In the genomic region with DNA sequence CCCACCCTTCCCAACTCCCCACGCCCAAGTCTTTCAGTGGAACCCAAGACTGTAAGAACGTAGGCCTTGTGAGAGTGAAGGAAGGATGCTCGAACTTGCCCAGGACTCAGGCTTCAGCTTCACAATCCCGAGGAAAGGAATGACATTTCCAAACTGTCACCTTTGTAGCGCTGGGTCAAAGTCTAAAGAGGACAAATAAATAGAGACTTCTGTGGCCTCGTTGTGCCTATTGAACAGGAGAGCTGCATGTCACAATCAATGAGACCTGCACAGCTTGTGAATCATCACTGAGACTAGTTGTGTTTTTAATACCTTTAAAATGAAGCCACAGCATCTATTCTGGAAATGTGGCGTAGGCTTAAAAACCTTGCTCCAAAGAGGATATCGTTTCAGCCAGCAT, we compare ENCODE assay signal across 16 cellular contexts.
DNase-seq lines count a peak whose midpoint lies in the region; ATAC-seq and TF ChIP-seq lines count a peak whose summit lies in the region.
"Had no signal": no experiment of that assay in that cellular context is flagged by ENCODE, and none has a peak within 500 bp of the region (broad histone marks: within the 10 kb centered on the region; RNA-seq: fewer than 3 reads in every experiment).

No MANE protein-coding gene starts in this region.

- 38% methylated on average over 8 of the region's 8 CpGs for WGBS in right lobe of liver (ENCODE audit: insufficient coverage, low coverage, low lambda C conversion rate, missing lambda C conversion rate)

- DNase-seq in HuH-7 (ENCODE audit: low spot score) (peak; percentile 59), epithelial cell of esophagus (ENCODE audit: low read depth) (peak; percentile 3), right lobe of liver (peak in 1 of 3 donors; percentile 76), progenitor cell of endocrine pancreas (ENCODE audit: low spot score, unreplicated experiment) (no peak), SHP77 (lab: John Stamatoyannopoulos, UW) (no peak), NCI-H446 treated with DMSO at 0.1 percent for 48 hours (lab: John Stamatoyannopoulos, UW) (no peak), colonic mucosa (no peak)
- DNase-seq: 8988T; AML-193; Calu3; CD4-positive, CD25-positive, alpha-beta regulatory T cell; DMS79; H7 had no signal

- no peaks in the 10 kb centered on the region for H3K36me3 Mint-ChIP-seq in progenitor cell of endocrine pancreas (ENCODE audit: insufficient read depth)

- H3K27ac ChIP-seq in right lobe of liver = peak overlapping the region; percentile 34 to 56 (median 49)
- H3K27ac ChIP-seq in colonic mucosa = no peak overlapping the region
- H3K27ac ChIP-seq: BLaER1 treated with 17β-estradiol and CSF1 and Interleukin-3, amounts not matched to agents 10 nM and 100 nM had no signal

- H3K4me3 Mint-ChIP-seq in progenitor cell of endocrine pancreas (ENCODE audit: low read depth) = no peak overlapping the region
- H3K4me3 Mint-ChIP-seq: CD4-positive, CD25-positive, alpha-beta regulatory T cell; GM23338 had no signal

- H3K9ac ChIP-seq in colonic mucosa (ENCODE audit: low read depth in 2 of 2, low read length in 2 of 2) = no peak overlapping the region
- H3K9ac ChIP-seq: BLaER1 treated with 17β-estradiol and CSF1 and Interleukin-3, amounts not matched to agents 10 nM and 100 nM had no signal

- ATAC-seq in right lobe of liver (peak; percentile 83 to 92 (median 90)), GM19023 (IDR thresholded peaks at IDR 0.05; ENCODE audit: unreplicated experiment) (no peak)
- ATAC-seq: GM23338 had no signal

- intact Hi-C loops in right lobe of liver (cut with DNase I) = no loop called here
- intact Hi-C loops in colonic mucosa (cut with DNase I) = no loop called here

- peaks cover 0 to 33% (median 12%) of the 10 kb centered on the region in 4 donors for H3K4me1 ChIP-seq in right lobe of liver
- no peaks in the 10 kb centered on the region for H3K4me1 ChIP-seq in colonic mucosa

- no peak overlapping the region for H3K4me3 ChIP-seq in epithelial cell of esophagus (ENCODE audit: low read length)
- no peak overlapping the region for H3K4me3 ChIP-seq in right lobe of liver
- H3K4me3 ChIP-seq in colonic mucosa = no peak overlapping the region
- H3K4me3 ChIP-seq: BLaER1 treated with 17β-estradiol and CSF1 and Interleukin-3, amounts not matched to agents 10 nM and 100 nM; GM23338 had no signal

- H3K9me3 ChIP-seq in right lobe of liver (no peaks in the 10 kb centered on the region), colonic mucosa (no peaks in the 10 kb centered on the region)
- H3K9me3 ChIP-seq: BLaER1 treated with 17β-estradiol and CSF1 and Interleukin-3, amounts not matched to agents 10 nM and 100 nM had no signal

- H3K9me3 Mint-ChIP-seq in progenitor cell of endocrine pancreas (ENCODE audit: low read depth) = no peaks in the 10 kb centered on the region
- H3K9me3 Mint-ChIP-seq: CD4-positive, CD25-positive, alpha-beta regulatory T cell; GM23338 had no signal

- peak overlapping the region; percentile 51 for H3K27ac Mint-ChIP-seq in progenitor cell of endocrine pancreas
- H3K27ac Mint-ChIP-seq: GM23338 had no signal

- H3K27me3 Mint-ChIP-seq in progenitor cell of endocrine pancreas = no peaks in the 10 kb centered on the region

- H3K27me3 ChIP-seq in right lobe of liver = no peaks in the 10 kb centered on the region
- H3K27me3 ChIP-seq in colonic mucosa = no peaks in the 10 kb centered on the region
- H3K27me3 ChIP-seq: BLaER1 treated with 17β-estradiol and CSF1 and Interleukin-3, amounts not matched to agents 10 nM and 100 nM had no signal

- TF ChIP-seq CTCF in epithelial cell of esophagus (IDR thresholded peaks at IDR 0.05; ENCODE audit: insufficient read depth, low read depth, low read length, missing control alignments) (no peak), right lobe of liver (IDR thresholded peaks at IDR 0.05) (no peak), progenitor cell of endocrine pancreas (IDR thresholded peaks at IDR 0.05; ENCODE audit: unreplicated experiment) (no peak), colonic mucosa (IDR thresholded peaks at IDR 0.05) (no peak)

- peaks cover 16% of the 10 kb centered on the region for H3K4me1 Mint-ChIP-seq in progenitor cell of endocrine pancreas (ENCODE audit: low read depth)
- H3K4me1 Mint-ChIP-seq: CD4-positive, CD25-positive, alpha-beta regulatory T cell had no signal

- no peak for TF ChIP-seq POLR2A in right lobe of liver (IDR thresholded peaks at IDR 0.05)

- H3K36me3 ChIP-seq in right lobe of liver (no peaks in the 10 kb centered on the region), colonic mucosa (no peaks in the 10 kb centered on the region)

Comparison
In these comparisons a context has a peak if more than half of its experiments do, and no peak if none do; other contexts are left out.
1. DNase-seq: peak in HuH-7 (single experiment) and epithelial cell of esophagus (single experiment); none in progenitor cell of endocrine pancreas (single experiment), SHP77 (0 of 2), NCI-H446 treated with DMSO at 0.1 percent for 48 hours (single experiment) and colonic mucosa (single experiment).